ENCODE assay signal across 26 cellular contexts in genomic region chr2:68413466-68413865, GRCh38. TPM values are rescaled to one million over a fixed set of nuclear protein-coding genes. Genes with fewer than 3 reads are reported as not detected.
A peak's percentile ranks its signal among the peaks of the same experiment; 100 is the strongest.
DNase-seq lines count a peak whose midpoint lies in the region; ATAC-seq and TF ChIP-seq lines count a peak whose summit lies in the region.
"Had no signal": no experiment of that assay in that cellular context is flagged by ENCODE, and none has a peak within 500 bp of the region (broad histone marks: within the 10 kb centered on the region; RNA-seq: fewer than 3 reads in every experiment).

No MANE protein-coding gene starts in this region.

- DNase-seq in left ventricle myocardium superior (no peak), heart left ventricle (no peak), T-helper 17 cell (no peak), esophagus muscularis mucosa (ENCODE audit: extremely low spot score) (peak; percentile 0), superior temporal gyrus (ENCODE audit: extremely low spot score) (no peak), RPMI8226 (no peak)
- DNase-seq: C1 segment of cervical spinal cord; Caco-2; CD4-positive, alpha-beta memory T cell; MV-4-11; NCI-H1105 treated with DMSO at 0.1 percent for 48 hours; NCI-H146; NCI-H2029; NCI-H446; NCI-H526; NCI-H82; NK-92 treated with Interleukin-12 subunit alpha and Interleukin-12 subunit beta, amount 100 ng/mL, for 24 hours; SIG-M5 had no signal

- TF ChIP-seq POLR2A in heart left ventricle (IDR thresholded peaks at IDR 0.05), result no peak
- TF ChIP-seq POLR2A in esophagus muscularis mucosa (IDR thresholded peaks at IDR 0.05; ENCODE audit: low read depth), result no peak

- H3K27ac ChIP-seq in heart left ventricle, result no peak overlapping the region
- H3K27ac ChIP-seq in esophagus muscularis mucosa (replicated peaks in 1 of 4), result no peak overlapping the region
- peak overlapping the region; percentile 76 for H3K27ac ChIP-seq in subcutaneous abdominal adipose tissue (ENCODE audit: low read depth, low read length)
- H3K27ac ChIP-seq: RWPE1, SK-N-MC had no signal

- H3K36me3 ChIP-seq in heart left ventricle (no peaks in the 10 kb centered on the region), esophagus muscularis mucosa (no peaks in the 10 kb centered on the region), subcutaneous abdominal adipose tissue (ENCODE audit: control insufficient read depth in 5 of 5, insufficient read depth in 5 of 5, low read length in 5 of 5) (no peaks in the 10 kb centered on the region)

- peak; percentile 17 for ATAC-seq in left ventricle myocardium superior
- no peak for ATAC-seq in heart left ventricle
- ATAC-seq in T-helper 17 cell, result no peak
- no peak for ATAC-seq in GM19351 (IDR thresholded peaks at IDR 0.05; ENCODE audit: unreplicated experiment)

- no peaks in the 10 kb centered on the region for H3K27me3 Mint-ChIP-seq in T-helper 17 cell
- H3K27me3 Mint-ChIP-seq: CD4-positive, alpha-beta memory T cell had no signal

- TF ChIP-seq CTCF in heart left ventricle (IDR thresholded peaks at IDR 0.05) (no peak), esophagus muscularis mucosa (IDR thresholded peaks at IDR 0.05) (no peak)

- peaks cover 4% of the 10 kb centered on the region for H3K36me3 Mint-ChIP-seq in T-helper 17 cell (ENCODE audit: low read depth)

- H3K4me1 ChIP-seq in heart left ventricle (peaks cover 0 to 25% (median 0%) of the 10 kb centered on the region in 12 donors), esophagus muscularis mucosa (no peaks in the 10 kb centered on the region), subcutaneous abdominal adipose tissue (ENCODE audit: control insufficient read depth in 5 of 5, insufficient read depth in 5 of 5, low read length in 5 of 5) (peaks cover 2 to 49% (median 41%) of the 10 kb centered on the region in 5 donors)
- H3K4me1 ChIP-seq: Caco-2 had no signal

- no peak for TF ChIP-seq EP300 in esophagus muscularis mucosa (IDR thresholded peaks at IDR 0.05)

- intact Hi-C loops in left ventricle myocardium superior (cut with micrococcal nuclease), result no loop called here
- intact Hi-C loops in heart left ventricle (cut with DNase I), result no loop called here
- intact Hi-C loops in esophagus muscularis mucosa (cut with DNase I), result no loop called here

- 58 to 79% (median 77%) methylated on average over 2 of the region's 2 CpGs for WGBS in heart left ventricle, 4 donors
- WGBS in esophagus muscularis mucosa, result 89% methylated on average over 2 of the region's 2 CpGs

- H3K27ac Mint-ChIP-seq in T-helper 17 cell, result peak overlapping the region; percentile 2

- H3K27me3 ChIP-seq in heart left ventricle, result no peaks in the 10 kb centered on the region
- H3K27me3 ChIP-seq in esophagus muscularis mucosa, result no peaks in the 10 kb centered on the region
- H3K27me3 ChIP-seq in subcutaneous abdominal adipose tissue (ENCODE audit: control insufficient read depth in 5 of 5, insufficient read depth in 4 of 5, low read length in 5 of 5), result no peaks in the 10 kb centered on the region

- H3K9me3 ChIP-seq in heart left ventricle, result no peaks in the 10 kb centered on the region
- no peaks in the 10 kb centered on the region for H3K9me3 ChIP-seq in T-helper 17 cell (ENCODE audit: control insufficient read depth, low read length, poor library complexity, severe bottlenecking)
- no peaks in the 10 kb centered on the region for H3K9me3 ChIP-seq in esophagus muscularis mucosa
- no peaks in the 10 kb centered on the region for H3K9me3 ChIP-seq in subcutaneous abdominal adipose tissue (ENCODE audit: control insufficient read depth in 5 of 5, low read length in 5 of 5)
- H3K9me3 ChIP-seq: Caco-2 had no signal

- H3K4me3 Mint-ChIP-seq in T-helper 17 cell, result no peak overlapping the region
- H3K4me3 Mint-ChIP-seq: CD4-positive, alpha-beta memory T cell had no signal

- peaks cover 18% of the 10 kb centered on the region for H3K4me1 Mint-ChIP-seq in T-helper 17 cell

- no peak overlapping the region for H3K9ac ChIP-seq in subcutaneous abdominal adipose tissue (ENCODE audit: low read length in 5 of 5)

- H3K4me3 ChIP-seq in heart left ventricle, result no peak overlapping the region
- H3K4me3 ChIP-seq in esophagus muscularis mucosa, result no peak overlapping the region
- no peak overlapping the region for H3K4me3 ChIP-seq in subcutaneous abdominal adipose tissue (ENCODE audit: low read depth in 1 of 5, low read length in 5 of 5)
- H3K4me3 ChIP-seq: SK-N-MC had no signal

RNA-seq across cellular contexts. Expression of gene PLEK, which starts 48.4 kb away (rescaled TPM):
- 4.1 TPM for total RNA-seq in left ventricle myocardium superior
- total RNA-seq in heart left ventricle, result 10 to 100 TPM in 2 of 9 donors, 1 to 10 TPM in 7; 1.3 to 90.0 (median 3.4) TPM
- polyA plus RNA-seq in heart left ventricle, result 1 to 10 TPM; 1.4 to 1.5 TPM
- total RNA-seq in T-helper 17 cell, result 10 to 100 TPM; 18.0 to 34.8 TPM
- 10 to 100 TPM in 1 of 4 donors, 1 to 10 TPM in 3; 3.1 to 23.4 (median 6.0) TPM for total RNA-seq in esophagus muscularis mucosa
- total RNA-seq: A172, Caco-2, HT-29, LHCN-M2, MCF 10A had no signal

RNA-seq across cellular contexts. Expression of gene FBXO48, which starts 53.6 kb away (rescaled TPM):
- total RNA-seq in left ventricle myocardium superior, result 0.92 TPM
- total RNA-seq in heart left ventricle, result 1 to 10 TPM in 6 of 9 donors, under 1 TPM in 3; 0.56 to 1.3 (median 1.1) TPM
- under 1 TPM; 0.42 to 0.46 TPM for polyA plus RNA-seq in heart left ventricle
- 1 to 10 TPM; 1.5 to 1.7 TPM for total RNA-seq in T-helper 17 cell
- under 1 TPM; 0.33 to 0.83 (median 0.59) TPM for total RNA-seq in esophagus muscularis mucosa

RNA-seq across cellular contexts. Expression of gene APLF, which starts 53.9 kb away (rescaled TPM):
- total RNA-seq in left ventricle myocardium superior, result 3.9 TPM
- 1 to 10 TPM; 3.9 to 7.9 (median 5.4) TPM for total RNA-seq in heart left ventricle
- polyA plus RNA-seq in heart left ventricle, result under 1 TPM; 0.64 to 0.65 TPM
- total RNA-seq in T-helper 17 cell, result 1 to 10 TPM; 5.3 to 6.4 TPM
- 10 to 100 TPM in 3 of 4 donors, 1 to 10 TPM in 1; 7.6 to 12.1 (median 10.9) TPM for total RNA-seq in esophagus muscularis mucosa
- total RNA-seq: HT-29 had no signal
